ENCODE assay signal across 8 cellular contexts in the genomic region with DNA sequence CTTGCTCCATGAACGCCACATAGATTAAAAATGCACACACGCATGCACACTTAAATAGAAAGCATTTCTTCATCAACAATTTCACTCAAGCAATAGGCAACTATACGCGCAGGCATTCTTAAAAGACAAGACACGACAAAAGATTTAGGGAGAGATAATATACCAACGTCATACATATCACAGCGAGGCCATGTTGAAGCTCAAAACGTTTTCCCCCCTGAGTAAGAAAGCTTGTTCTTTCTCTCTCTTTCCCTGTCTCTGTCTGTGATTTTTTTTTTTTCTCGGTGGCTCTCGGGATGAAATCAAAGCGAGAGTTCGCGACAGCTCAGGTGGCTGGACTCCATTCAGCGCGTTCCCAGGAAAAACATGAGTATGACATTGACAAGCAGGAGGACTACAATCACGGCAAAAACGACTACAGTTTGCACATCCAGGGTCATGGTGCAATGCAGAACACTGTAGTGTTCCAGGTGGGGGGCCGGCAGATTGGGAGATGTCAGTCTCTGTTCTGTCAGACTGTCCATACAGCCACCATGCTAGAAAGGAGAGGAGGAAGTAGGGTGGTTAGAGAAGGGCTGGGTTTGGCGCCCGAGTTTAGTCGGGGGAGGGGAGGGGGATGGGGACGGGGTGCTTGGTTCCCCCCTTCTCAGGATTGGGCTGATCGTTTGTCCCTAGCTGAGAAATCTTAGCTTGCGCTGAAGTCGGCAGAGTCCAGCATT. TPM values are rescaled to one million over a fixed set of nuclear protein-coding genes. Genes with fewer than 3 reads are reported as not detected.
DNase-seq lines count a peak whose midpoint lies in the region; ATAC-seq, FAIRE-seq and TF ChIP-seq lines count a peak whose summit lies in the region.

No MANE protein-coding gene starts in this region.

- POLR2A ChIA-PET in activated CD8-positive, alpha-beta T cell treated with anti-CD3 and anti-CD28 coated beads, Interleukin-2, amount 10 ng/mL, durations not matched to agents 7 days and 5 days (lab: Charles Lee), result interaction anchor here (0.6 to 3.0 kb wide), 8 partner anchors 10 to 193 kb away, joined by 3 to 41 read pairs (median 3); no protein-coding TSS in a partner anchor

- H3K4me2 ChIP-seq in MM.1S (ENCODE audit: low read depth, low read length), result peak overlapping the region; percentile 70

- H3K9me2 ChIP-seq in MM.1S (replicated peaks; ENCODE audit: insufficient read depth, low read length), result no peaks in the 10 kb centered on the region

- FAIRE-seq in pancreas (lab: Jason Lieb, UNC), result no peak

- peak overlapping the region; percentile 74 for H3K9ac ChIP-seq in MM.1S (ENCODE audit: low read length)

- H4K20me1 ChIP-seq in MM.1S (ENCODE audit: insufficient read depth, low read length), result no peaks in the 10 kb centered on the region

- H3K79me2 ChIP-seq in MM.1S (ENCODE audit: low read length), result peaks cover 24% of the 10 kb centered on the region

- WGBS in pancreas, 2 donors, result 1 to 24% methylated on average over 25 of the region's 25 CpGs

- peak overlapping the region; percentile 39 for H2AFZ ChIP-seq in MM.1S (ENCODE audit: low read length)

- H3K27ac ChIP-seq in MM.1S (ENCODE audit: low read length), result peak overlapping the region; percentile 61; the same call in 1 of the 2 replicates
- peak overlapping the region; percentile 57 to 90 (median 72) for H3K27ac ChIP-seq in pancreas

- ATAC-seq in GM21619 (IDR thresholded peaks at IDR 0.05; ENCODE audit: unreplicated experiment) (peak; percentile 39), pancreas (peak; percentile 45 to 75 (median 60))
- peak; percentile 32 for ATAC-seq in activated CD8-positive, alpha-beta T cell treated with anti-CD3 and anti-CD28 coated beads, Interleukin-2, amount 10 ng/mL, durations not matched to agents 7 days and 5 days

- H3K36me3 Mint-ChIP-seq in activated CD8-positive, alpha-beta T cell treated with anti-CD3 and anti-CD28 coated beads, Interleukin-2, amount 10 ng/mL, durations not matched to agents 7 days and 5 days (ENCODE audit: low read depth), result peaks cover 23% of the 10 kb centered on the region

- H3F3A ChIP-seq in MM.1S (ENCODE audit: insufficient read depth, low read length), result no peaks in the 10 kb centered on the region

- peaks cover 67% of the 10 kb centered on the region for H3K4me1 Mint-ChIP-seq in activated CD8-positive, alpha-beta T cell treated with anti-CD3 and anti-CD28 coated beads, Interleukin-2, amount 10 ng/mL, durations not matched to agents 7 days and 5 days (ENCODE audit: low read depth)

- DNase-seq in DMS114 treated with DMSO at 0.1 percent for 48 hours (lab: John Stamatoyannopoulos, UW; ENCODE audit: unreplicated experiment) (peak; percentile 4), MM.1S (no peak), fibroblast of peridontal ligament (ENCODE audit: extremely low read depth) (peak; percentile 13), pancreas (peak in 4 of 6 donors; percentile 11 to 54 (median 25)), AG20443 (ENCODE audit: low spot score) (no peak), cerebellum (ENCODE audit: low spot score) (no peak)
- peak; percentile 46 for DNase-seq in activated CD8-positive, alpha-beta T cell treated with anti-CD3 and anti-CD28 coated beads, Interleukin-2, amount 10 ng/mL, durations not matched to agents 7 days and 5 days

- peak overlapping the region; percentile 96 for H3K4me3 Mint-ChIP-seq in activated CD8-positive, alpha-beta T cell treated with anti-CD3 and anti-CD28 coated beads, Interleukin-2, amount 10 ng/mL, durations not matched to agents 7 days and 5 days

- TF ChIP-seq CTCF in MM.1S (IDR thresholded peaks at IDR 0.05; ENCODE audit: low read length) (no peak), pancreas (IDR thresholded peaks at IDR 0.05) (no peak)

- H3K36me3 ChIP-seq in MM.1S (replicated peaks; ENCODE audit: insufficient read depth, low read length), result no peaks in the 10 kb centered on the region
- H3K36me3 ChIP-seq in pancreas, result no peaks in the 10 kb centered on the region

- H3K4me1 ChIP-seq in MM.1S (ENCODE audit: low read length) (peaks cover 7% of the 10 kb centered on the region; the same call in 1 of the 2 replicates), pancreas (peaks cover 0 to 5% (median 0%) of the 10 kb centered on the region in 3 donors)

- H3K4me3 ChIP-seq in MM.1S (ENCODE audit: low read length), result peak overlapping the region; percentile 73
- H3K4me3 ChIP-seq in pancreas, result peak overlapping the region; percentile 33 to 61 (median 44)

- no peaks in the 10 kb centered on the region for H3K9me3 Mint-ChIP-seq in activated CD8-positive, alpha-beta T cell treated with anti-CD3 and anti-CD28 coated beads, Interleukin-2, amount 10 ng/mL, durations not matched to agents 7 days and 5 days (ENCODE audit: insufficient read depth)

- H3K27me3 Mint-ChIP-seq in activated CD8-positive, alpha-beta T cell treated with anti-CD3 and anti-CD28 coated beads, Interleukin-2, amount 10 ng/mL, durations not matched to agents 7 days and 5 days (ENCODE audit: low read depth), result no peaks in the 10 kb centered on the region

- CTCF ChIA-PET in activated CD8-positive, alpha-beta T cell treated with anti-CD3 and anti-CD28 coated beads, Interleukin-2, amount 10 ng/mL, durations not matched to agents 7 days and 5 days (lab: Charles Lee), result interaction anchor here (1.3 to 2.7 kb wide), 3 partner anchors 8 to 68 kb away, joined by 4 to 15 read pairs (median 5); no protein-coding TSS in a partner anchor

- H3K27me3 ChIP-seq in MM.1S (replicated peaks; ENCODE audit: insufficient read depth, low read length) (no peaks in the 10 kb centered on the region), pancreas (no peaks in the 10 kb centered on the region)

- peak overlapping the region; percentile 98 for H3K27ac Mint-ChIP-seq in activated CD8-positive, alpha-beta T cell treated with anti-CD3 and anti-CD28 coated beads, Interleukin-2, amount 10 ng/mL, durations not matched to agents 7 days and 5 days

- intact Hi-C loops in pancreas (cut with DNase I), result no loop called here

- H3K9me3 ChIP-seq in MM.1S (replicated peaks; ENCODE audit: insufficient read depth, low read length) (no peaks in the 10 kb centered on the region), pancreas (no peaks in the 10 kb centered on the region)

RNA-seq across cellular contexts. Expression of a gene that starts 30.7 kb away (rescaled TPM):
- 10 to 100 TPM; 26.7 to 27.3 TPM for total RNA-seq in activated CD8-positive, alpha-beta T cell treated with anti-CD3 and anti-CD28 coated beads, Interleukin-2, amount 10 ng/mL, durations not matched to agents 7 days and 5 days
- 10 to 100 TPM in 2 of 6 donors, 1 to 10 TPM in 4; 5.8 to 10.8 (median 8.2) TPM for total RNA-seq in pancreas
- polyA plus RNA-seq in pancreas, result 10 to 100 TPM; 10.8 to 18.3 TPM
- 55.4 TPM for total RNA-seq in cerebellum

Comparison
In these comparisons a context has a peak if more than half of its experiments do, and no peak if none do; other contexts are left out.
1. DNase-seq: peak in DMS114 treated with DMSO at 0.1 percent for 48 hours (single experiment), activated CD8-positive, alpha-beta T cell treated with anti-CD3 and anti-CD28 coated beads, Interleukin-2, amount 10 ng/mL, durations not matched to agents 7 days and 5 days (single experiment), fibroblast of peridontal ligament (single experiment) and pancreas (4 of 6); none in MM.1S (single experiment), AG20443 (single experiment) and cerebellum (single experiment).
2. Peak in every context shown above with its lines, with median percentiles within 50 percentile points of each other: ATAC-seq.